ENCODE assay signal across 10 cellular contexts in the genomic region with DNA sequence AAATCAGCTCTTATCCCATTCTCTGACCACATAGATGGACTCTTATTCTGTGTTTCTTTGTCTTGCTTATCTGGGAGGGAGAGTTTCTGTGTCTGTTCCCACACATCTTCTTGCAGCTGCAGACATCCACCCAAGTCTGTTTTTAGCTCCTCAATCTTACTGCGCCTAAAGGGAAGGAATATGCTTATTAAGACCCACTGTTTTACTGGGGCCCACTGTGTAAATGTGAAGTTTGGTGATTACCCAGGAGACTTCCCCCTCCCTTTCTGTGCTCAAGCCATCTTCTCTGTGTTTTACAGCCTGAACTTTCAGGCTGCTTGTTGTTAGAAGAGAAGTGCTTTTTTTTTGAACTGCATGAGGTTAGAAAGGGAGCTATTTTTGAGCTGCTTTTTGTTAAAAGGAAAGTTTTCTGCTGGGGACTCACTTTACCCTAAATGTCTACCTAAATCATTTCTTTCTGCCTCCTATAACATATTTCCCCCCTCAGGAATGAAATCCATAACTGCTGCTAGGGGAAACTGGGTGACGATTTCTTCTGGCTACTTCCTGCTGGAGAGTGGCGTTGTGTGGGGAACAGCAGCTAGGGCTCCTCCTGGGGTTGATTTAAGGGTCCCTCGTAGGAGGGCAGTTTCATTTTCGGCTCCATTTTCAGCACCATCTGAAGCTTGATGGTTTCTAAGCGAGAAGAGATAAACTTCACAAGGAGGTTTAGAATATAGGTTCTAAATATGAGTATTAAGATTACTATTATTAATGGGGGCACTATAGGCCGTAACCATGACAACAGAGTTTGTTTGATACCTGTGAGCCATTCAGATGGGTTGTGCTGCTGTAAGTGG. TPM values are rescaled to one million over a fixed set of nuclear protein-coding genes. Genes with fewer than 3 reads are reported as not detected.
DNase-seq lines count a peak whose midpoint lies in the region; ATAC-seq and TF ChIP-seq lines count a peak whose summit lies in the region.
"Had no signal": no experiment of that assay in that cellular context is flagged by ENCODE, and none has a peak within 500 bp of the region (broad histone marks: within the 10 kb centered on the region; RNA-seq: fewer than 3 reads in every experiment).

No MANE protein-coding gene starts in this region.

- peaks cover 50% of the 10 kb centered on the region for H3K4me1 ChIP-seq in KMS-11 (ENCODE audit: low read depth, poor library complexity, severe bottlenecking)
- peaks cover 8 to 28% (median 23%) of the 10 kb centered on the region in 4 donors for H3K4me1 ChIP-seq in esophagus muscularis mucosa
- H3K4me1 ChIP-seq in psoas muscle = no peaks in the 10 kb centered on the region

- H3K9ac ChIP-seq in KMS-11 = peak overlapping the region; percentile 30; the same call in 1 of the 2 replicates

- H3K27ac ChIP-seq in KMS-11 (peak overlapping the region; percentile 77), esophagus muscularis mucosa (replicated peaks in 1 of 4) (peak overlapping the region; percentile 62 to 78 (median 72)), psoas muscle (peak overlapping the region; percentile 37)
- H3K27ac ChIP-seq: C4-2B, VCaP had no signal

- H3K36me3 ChIP-seq in KMS-11 (ENCODE audit: insufficient read depth) = no peaks in the 10 kb centered on the region
- peaks cover 0 to 17% (median 7%) of the 10 kb centered on the region in 4 donors for H3K36me3 ChIP-seq in esophagus muscularis mucosa
- peaks cover 0 to 18% of the 10 kb centered on the region in 2 donors for H3K36me3 ChIP-seq in psoas muscle (ENCODE audit: insufficient read depth in 1 of 2, low read depth in 1 of 2)

- no peaks in the 10 kb centered on the region for H3K9me3 ChIP-seq in esophagus muscularis mucosa
- H3K9me3 ChIP-seq in psoas muscle = no peaks in the 10 kb centered on the region

- peak overlapping the region; percentile 45 for H3K4me3 Mint-ChIP-seq in activated CD8-positive, alpha-beta memory T cell treated with anti-CD3 and anti-CD28 coated beads, Interleukin-2, amount 10 ng/mL, durations not matched to agents 7 days and 5 days

- TF ChIP-seq POLR2A in esophagus muscularis mucosa (IDR thresholded peaks at IDR 0.05; ENCODE audit: low read depth) (no peak), GM18505 (IDR thresholded peaks at IDR 0.05; ENCODE audit: borderline replicate concordance, extremely low read depth, insufficient read depth, insufficient read length) (no peak)

- TF ChIP-seq EP300 in esophagus muscularis mucosa (IDR thresholded peaks at IDR 0.05) = no peak

- peaks cover 14% of the 10 kb centered on the region for H3K36me3 Mint-ChIP-seq in activated CD8-positive, alpha-beta memory T cell treated with anti-CD3 and anti-CD28 coated beads, Interleukin-2, amount 10 ng/mL, durations not matched to agents 7 days and 5 days

- in situ Hi-C loops in ACHN (cut with HindIII; ENCODE audit: low pct_ligation_motif_present, low pct_unique_long_range_greater_than_20kb, low sequenced_read_pairs) = no loop called here

- 32% methylated on average over 7 of the region's 7 CpGs for WGBS in esophagus muscularis mucosa
- 46 to 65% (median 50%) methylated on average over 7 of the region's 7 CpGs for WGBS in psoas muscle, 3 donors

- H4K20me1 ChIP-seq in KMS-11 (ENCODE audit: insufficient read depth) = no peaks in the 10 kb centered on the region

- CTCF ChIA-PET in activated CD8-positive, alpha-beta memory T cell treated with anti-CD3 and anti-CD28 coated beads, Interleukin-2, amount 10 ng/mL, durations not matched to agents 7 days and 5 days (lab: Charles Lee) = interaction anchor here (0.9 to 2.0 kb wide), 7 partner anchors 9 to 65 kb away, joined by 3 to 5 read pairs (median 3); partner anchors contain the start of gene ANXA4

- H3K4me2 ChIP-seq in KMS-11 = peak overlapping the region; percentile 60

- H3K27me3 ChIP-seq in KMS-11 (ENCODE audit: insufficient read depth, low read depth) = no peaks in the 10 kb centered on the region
- H3K27me3 ChIP-seq in esophagus muscularis mucosa = no peaks in the 10 kb centered on the region
- H3K27me3 ChIP-seq in psoas muscle (ENCODE audit: insufficient read depth in 3 of 3, low read length in 2 of 3) = no peaks in the 10 kb centered on the region

- peaks cover 12% of the 10 kb centered on the region for H3K4me1 Mint-ChIP-seq in activated CD8-positive, alpha-beta memory T cell treated with anti-CD3 and anti-CD28 coated beads, Interleukin-2, amount 10 ng/mL, durations not matched to agents 7 days and 5 days

- H3K27ac Mint-ChIP-seq in activated CD8-positive, alpha-beta memory T cell treated with anti-CD3 and anti-CD28 coated beads, Interleukin-2, amount 10 ng/mL, durations not matched to agents 7 days and 5 days = no peak overlapping the region

- intact Hi-C loops in esophagus muscularis mucosa (cut with DNase I) = no loop called here
- intact Hi-C loops in psoas muscle (cut with DNase I) = no loop called here

- TF ChIP-seq CTCF in KMS-11 (conservative IDR thresholded peaks at IDR 0.05; ENCODE audit: low read depth, low read length) (no peak), esophagus muscularis mucosa (IDR thresholded peaks at IDR 0.05) (no peak), psoas muscle (IDR thresholded peaks at IDR 0.05) (no peak)

- no peaks in the 10 kb centered on the region for H3K9me3 Mint-ChIP-seq in activated CD8-positive, alpha-beta memory T cell treated with anti-CD3 and anti-CD28 coated beads, Interleukin-2, amount 10 ng/mL, durations not matched to agents 7 days and 5 days (ENCODE audit: low read depth)

- H3K27me3 Mint-ChIP-seq in activated CD8-positive, alpha-beta memory T cell treated with anti-CD3 and anti-CD28 coated beads, Interleukin-2, amount 10 ng/mL, durations not matched to agents 7 days and 5 days = no peaks in the 10 kb centered on the region

- H3K4me3 ChIP-seq in KMS-11 (IDR thresholded peaks at IDR 0.05; ENCODE audit: insufficient read depth, low read depth, low read length) (peak overlapping the region; percentile 74), esophagus muscularis mucosa (peak overlapping the region; percentile 22 to 35 (median 25)), psoas muscle (no peak overlapping the region)

- peak; percentile 33 for ATAC-seq in activated CD8-positive, alpha-beta memory T cell treated with anti-CD3 and anti-CD28 coated beads, Interleukin-2, amount 10 ng/mL, durations not matched to agents 7 days and 5 days
- ATAC-seq in psoas muscle (peak in 1 of 4 donors; percentile 26), GM18505 (IDR thresholded peaks at IDR 0.05; ENCODE audit: unreplicated experiment) (no peak)

- H2AFZ ChIP-seq in KMS-11 (ENCODE audit: low read depth) = peak overlapping the region; percentile 25; the same call in 1 of the 2 replicates

- DNase-seq in activated CD8-positive, alpha-beta memory T cell treated with anti-CD3 and anti-CD28 coated beads, Interleukin-2, amount 10 ng/mL, durations not matched to agents 7 days and 5 days = no peak
- no peak for DNase-seq in activated CD8-positive, alpha-beta memory T cell treated with anti-CD3 and anti-CD28 coated beads, Interleukin-2, amount 50 U/mL, for 4 hours
- DNase-seq in esophagus muscularis mucosa (ENCODE audit: extremely low spot score) (no peak), psoas muscle (no peak), NCI-H226 (no peak), ACHN (no peak)

- no peaks in the 10 kb centered on the region for H3K79me2 ChIP-seq in KMS-11 (ENCODE audit: insufficient read depth, low read depth)

RNA-seq across cellular contexts. Expression of gene GMCL1, which starts 39.5 kb away (rescaled TPM):
- total RNA-seq in activated CD8-positive, alpha-beta memory T cell treated with anti-CD3 and anti-CD28 coated beads, Interleukin-2, amount 10 ng/mL, durations not matched to agents 7 days and 5 days = 10 to 100 TPM; 26.5 to 32.6 TPM
- total RNA-seq in esophagus muscularis mucosa (10 to 100 TPM in 2 of 4 donors, 1 to 10 TPM in 2; 9.5 to 13.7 (median 10.3) TPM), psoas muscle (1 to 10 TPM; 3.0 to 4.1 (median 3.1) TPM)
- polyA plus RNA-seq in psoas muscle = 1 to 10 TPM; 1.3 to 2.9 (median 2.0) TPM

RNA-seq across cellular contexts. Expression of gene ANXA4, which starts 48.0 kb away (rescaled TPM):
- total RNA-seq in activated CD8-positive, alpha-beta memory T cell treated with anti-CD3 and anti-CD28 coated beads, Interleukin-2, amount 10 ng/mL, durations not matched to agents 7 days and 5 days = 10 to 100 TPM; 56.1 to 66.6 TPM
- total RNA-seq in esophagus muscularis mucosa = 10 to 100 TPM; 44.9 to 94.8 (median 58.5) TPM
- total RNA-seq in psoas muscle = 10 to 100 TPM; 19.4 to 29.0 (median 23.4) TPM
- polyA plus RNA-seq in psoas muscle = 10 to 100 TPM; 13.2 to 17.0 (median 13.2) TPM
